ENCODE assay signal across 21 cellular contexts in genomic region chr11:69656536-69657455, GRCh38. TPM values are rescaled to one million over a fixed set of nuclear protein-coding genes. Genes with fewer than 3 reads are reported as not detected.
DNase-seq lines count a peak whose midpoint lies in the region; ATAC-seq and TF ChIP-seq lines count a peak whose summit lies in the region.
"Had no signal": no experiment of that assay in that cellular context is flagged by ENCODE, and none has a peak within 500 bp of the region (broad histone marks: within the 10 kb centered on the region; RNA-seq: fewer than 3 reads in every experiment).

No MANE protein-coding gene starts in this region.

- H3K4me1 Mint-ChIP-seq in endothelial cell (ENCODE audit: unreplicated experiment) (peaks cover 16% of the 10 kb centered on the region), neural progenitor cell (peaks cover 54% of the 10 kb centered on the region), WTC11 (peaks cover 28% of the 10 kb centered on the region)
- H3K4me1 Mint-ChIP-seq: activated CD4-positive, alpha-beta memory T cell treated with anti-CD3 and anti-CD28 coated beads, Interleukin-2, amount 10 ng/mL, durations not matched to agents 7 days and 5 days had no signal

- H3K9me3 ChIP-seq in GM23248 (ENCODE audit: low read depth): no peaks in the 10 kb centered on the region
- H3K9me3 ChIP-seq in neural progenitor cell (ENCODE audit: low read depth): no peaks in the 10 kb centered on the region
- H3K9me3 ChIP-seq: prostate gland, tibial nerve had no signal

- no peak overlapping the region for H3K27ac ChIP-seq in GM23248
- no peak overlapping the region for H3K27ac ChIP-seq in neural progenitor cell
- H3K27ac ChIP-seq: prostate gland had no signal

- peaks cover 26% of the 10 kb centered on the region for H3K36me3 ChIP-seq in GM23248 (ENCODE audit: low read depth)
- H3K36me3 ChIP-seq in neural progenitor cell: no peaks in the 10 kb centered on the region
- H3K36me3 ChIP-seq: prostate gland had no signal

- in situ Hi-C loops in GM23248 (cut with MboI): loop anchor here (5.0 kb wide), 1 partner anchor 549 kb away; no protein-coding TSS in a partner anchor

- no peak for ATAC-seq in WTC11
- ATAC-seq: K562, left lobe of liver had no signal

- H3K4me2 ChIP-seq in GM23248 (ENCODE audit: unreplicated experiment) (no peak overlapping the region), neural progenitor cell (no peak overlapping the region)

- H3K27me3 Mint-ChIP-seq in endothelial cell (ENCODE audit: unreplicated experiment) (peaks cover 6% of the 10 kb centered on the region), neural progenitor cell (ENCODE audit: insufficient read depth, low read depth) (peaks cover 12% of the 10 kb centered on the region), WTC11 (ENCODE audit: low read depth) (no peaks in the 10 kb centered on the region)
- H3K27me3 Mint-ChIP-seq: activated CD4-positive, alpha-beta memory T cell treated with anti-CD3 and anti-CD28 coated beads, Interleukin-2, amount 10 ng/mL, durations not matched to agents 7 days and 5 days had no signal

- H3K79me2 ChIP-seq in GM23248 (ENCODE audit: insufficient read depth) (no peaks in the 10 kb centered on the region; the same call in 1 of the 2 replicates), neural progenitor cell (ENCODE audit: low read depth) (no peaks in the 10 kb centered on the region)

- H3K9me2 ChIP-seq in GM23248 (ENCODE audit: insufficient read depth): no peaks in the 10 kb centered on the region

- H2AFZ ChIP-seq in GM23248 (no peak overlapping the region), neural progenitor cell (replicated peaks) (no peak overlapping the region)

- no peak for TF ChIP-seq CTCF in endothelial cell (IDR thresholded peaks at IDR 0.05; ENCODE audit: unreplicated experiment)
- TF ChIP-seq CTCF in neural progenitor cell (IDR thresholded peaks at IDR 0.05): no peak
- no peak for TF ChIP-seq CTCF in WTC11 (IDR thresholded peaks at IDR 0.05)

- 81% methylated on average over 15 to 20 of the region's 20 CpGs for WGBS in GM23248 (ENCODE audit: low coverage in 1 of 2, low lambda C conversion rate in 2 of 2, missing lambda C conversion rate in 2 of 2), 2 experiments

- peak overlapping the region; percentile 24 for H3K27ac Mint-ChIP-seq in endothelial cell (ENCODE audit: unreplicated experiment)
- H3K27ac Mint-ChIP-seq in neural progenitor cell: peak overlapping the region; percentile 99
- H3K27ac Mint-ChIP-seq in WTC11: no peak overlapping the region
- H3K27ac Mint-ChIP-seq: activated CD4-positive, alpha-beta memory T cell treated with anti-CD3 and anti-CD28 coated beads, Interleukin-2, amount 10 ng/mL, durations not matched to agents 7 days and 5 days had no signal

- H3K9me3 Mint-ChIP-seq in endothelial cell (ENCODE audit: unreplicated experiment) (no peaks in the 10 kb centered on the region), neural progenitor cell (no peaks in the 10 kb centered on the region), WTC11 (no peaks in the 10 kb centered on the region)
- H3K9me3 Mint-ChIP-seq: activated CD4-positive, alpha-beta memory T cell treated with anti-CD3 and anti-CD28 coated beads, Interleukin-2, amount 10 ng/mL, durations not matched to agents 7 days and 5 days had no signal

- peaks cover 49% of the 10 kb centered on the region for H3F3A ChIP-seq in GM23248 (ENCODE audit: insufficient read depth)
- H3F3A ChIP-seq in neural progenitor cell (ENCODE audit: low read depth): peaks cover 42% of the 10 kb centered on the region

- H3K36me3 Mint-ChIP-seq in endothelial cell (ENCODE audit: low read depth, unreplicated experiment): no peaks in the 10 kb centered on the region
- peaks cover 14% of the 10 kb centered on the region for H3K36me3 Mint-ChIP-seq in neural progenitor cell
- H3K36me3 Mint-ChIP-seq in WTC11: peaks cover 14% of the 10 kb centered on the region

- H3K27me3 ChIP-seq in GM23248 (replicated peaks; ENCODE audit: insufficient read depth) (no peaks in the 10 kb centered on the region), neural progenitor cell (no peaks in the 10 kb centered on the region)
- H3K27me3 ChIP-seq: tibial nerve had no signal

- H3K4me3 ChIP-seq in GM23248: no peak overlapping the region
- no peak overlapping the region for H3K4me3 ChIP-seq in neural progenitor cell
- H3K4me3 ChIP-seq: K562, prostate gland, tibial nerve had no signal

- H4K20me1 ChIP-seq in GM23248 (ENCODE audit: insufficient read depth): peaks cover 5% of the 10 kb centered on the region
- peaks cover 14% of the 10 kb centered on the region for H4K20me1 ChIP-seq in neural progenitor cell (ENCODE audit: low read depth)

- H3K4me3 Mint-ChIP-seq in endothelial cell (ENCODE audit: unreplicated experiment) (no peak overlapping the region), neural progenitor cell (peak overlapping the region; percentile 58), WTC11 (no peak overlapping the region)
- H3K4me3 Mint-ChIP-seq: activated CD4-positive, alpha-beta memory T cell treated with anti-CD3 and anti-CD28 coated beads, Interleukin-2, amount 10 ng/mL, durations not matched to agents 7 days and 5 days had no signal

- CTCF ChIA-PET in WTC11 (lab: Charles Lee): interaction anchor here (0.9 to 4.3 kb wide), 6 partner anchors 12 to 555 kb away, joined by 4 to 31 read pairs (median 14); no protein-coding TSS in a partner anchor

- peak; percentile 27 for DNase-seq in GM23248
- DNase-seq in RPMI7951 (ENCODE audit: low read depth): peak; percentile 38
- no peak for DNase-seq in endothelial cell (ENCODE audit: low spot score)
- no peak for DNase-seq in neural progenitor cell (ENCODE audit: low spot score)
- no peak for DNase-seq in WTC11 (ENCODE audit: low spot score)
- no peak for DNase-seq in NCI-H2107 treated with DMSO at 0.1 percent for 48 hours (lab: John Stamatoyannopoulos, UW; ENCODE audit: unreplicated experiment)
- DNase-seq in NCI-H1694 treated with DMSO at 0.1 percent for 48 hours (lab: John Stamatoyannopoulos, UW): no peak
- DNase-seq: activated CD4-positive, alpha-beta memory T cell treated with anti-CD3 and anti-CD28 coated beads, Interleukin-2, amount 10 ng/mL, durations not matched to agents 7 days and 5 days; cerebellar nuclear complex; DMS 273 treated with DMSO at 0.1 percent for 48 hours; GOT3; NCI-H1105; NCI-H82; SW 1271 had no signal

- POLR2A ChIA-PET in WTC11 (lab: Charles Lee): interaction anchor here (1.0 to 2.3 kb wide), 4 partner anchors 12 to 19 kb away, joined by 3 to 9 read pairs (median 6); partner anchors contain the start of gene LTO1

- H3K4me1 ChIP-seq in GM23248 (ENCODE audit: insufficient read depth): no peaks in the 10 kb centered on the region
- peaks cover 23% of the 10 kb centered on the region for H3K4me1 ChIP-seq in neural progenitor cell

- H3K9ac ChIP-seq in GM23248: no peak overlapping the region
- no peak overlapping the region for H3K9ac ChIP-seq in neural progenitor cell

TF ChIP-seq in WTC11, 78 proteins besides CTCF, POLR2A, EP300 and RAD21:
- no peak for TF ChIP-seq SOX15 (CRISPR knock-in tag; IDR thresholded peaks at IDR 0.05)
- TF ChIP-seq, protein P1, sequence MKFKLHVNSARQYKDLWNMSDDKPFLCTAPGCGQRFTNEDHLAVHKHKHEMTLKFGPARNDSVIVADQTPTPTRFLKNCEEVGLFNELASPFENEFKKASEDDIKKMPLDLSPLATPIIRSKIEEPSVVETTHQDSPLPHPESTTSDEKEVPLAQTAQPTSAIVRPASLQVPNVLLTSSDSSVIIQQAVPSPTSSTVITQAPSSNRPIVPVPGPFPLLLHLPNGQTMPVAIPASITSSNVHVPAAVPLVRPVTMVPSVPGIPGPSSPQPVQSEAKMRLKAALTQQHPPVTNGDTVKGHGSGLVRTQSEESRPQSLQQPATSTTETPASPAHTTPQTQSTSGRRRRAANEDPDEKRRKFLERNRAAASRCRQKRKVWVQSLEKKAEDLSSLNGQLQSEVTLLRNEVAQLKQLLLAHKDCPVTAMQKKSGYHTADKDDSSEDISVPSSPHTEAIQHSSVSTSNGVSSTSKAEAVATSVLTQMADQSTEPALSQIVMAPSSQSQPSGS (CRISPR knock-in tag; IDR thresholded peaks at IDR 0.05; ENCODE audit: borderline replicate concordance, low read depth): no peak
- TF ChIP-seq E2F5 (CRISPR knock-in tag; IDR thresholded peaks at IDR 0.05): no peak

RNA-seq across cellular contexts. Expression of gene CCND1, which starts 15.8 kb away (rescaled TPM):
- 684 and 695 TPM in 2 replicates for total RNA-seq in GM23248 (2014; rRNA removed; shearing (Covaris generic))
- 1,097 and 1,184 TPM in 2 replicates for polyA plus RNA-seq in GM23248 (2016; fragmentation: Nextera tagmentation; extraction: Ambion mirVana)
- total RNA-seq in RPMI7951 (2014; rRNA removed; shearing (Covaris generic)): 173 and 194 TPM in 2 replicates
- 55.6 TPM for total RNA-seq in endothelial cell (ENCODE audit: unreplicated experiment)
- total RNA-seq in neural progenitor cell (ENCODE audit: low replicate concordance): 85.0 and 94.0 TPM in 2 replicates
- 212 to 224 TPM (median 224 TPM) in 3 replicates for total RNA-seq in WTC11 (2021)

RNA-seq across cellular contexts. Expression of gene LTO1, which starts 18.4 kb away (rescaled TPM):
- total RNA-seq in GM23248 (2014; rRNA removed; shearing (Covaris generic)): 20.6 and 37.3 TPM in 2 replicates
- polyA plus RNA-seq in GM23248 (2016; fragmentation: Nextera tagmentation; extraction: Ambion mirVana): 25.5 and 26.2 TPM in 2 replicates
- total RNA-seq in RPMI7951 (2014; rRNA removed; shearing (Covaris generic)): 17.4 and 21.4 TPM in 2 replicates
- total RNA-seq in endothelial cell (ENCODE audit: unreplicated experiment) (23.3 TPM), neural progenitor cell (ENCODE audit: low replicate concordance) (11.9 and 21.6 TPM in 2 replicates), WTC11 (2021) (20.5 to 27.5 TPM (median 20.6 TPM) in 3 replicates)

RNA-seq across cellular contexts. Expression of gene FGF19, which starts 47.0 kb away (rescaled TPM):
- not detected in 2 replicates for total RNA-seq in GM23248 (2014; rRNA removed; shearing (Covaris generic))
- not detected in 2 replicates for polyA plus RNA-seq in GM23248 (2016; fragmentation: Nextera tagmentation; extraction: Ambion mirVana)
- not detected in 2 replicates for total RNA-seq in RPMI7951 (2014; rRNA removed; shearing (Covaris generic))
- not detected for total RNA-seq in endothelial cell (ENCODE audit: unreplicated experiment)
- 0.09 TPM in 1 of 2 replicates, not detected in the other for total RNA-seq in neural progenitor cell (ENCODE audit: low replicate concordance)
- 17.6 to 19.3 TPM (median 18.6 TPM) in 3 replicates for total RNA-seq in WTC11 (2021)
- total RNA-seq: activated CD4-positive, alpha-beta memory T cell treated with anti-CD3 and anti-CD28 coated beads, Interleukin-2, amount 10 ng/mL, durations not matched to agents 7 days and 5 days; fibroblast of villous mesenchyme; prostate gland; tibial nerve had no signal
- polyA plus RNA-seq: adipose tissue, BJ, K562 had no signal

Comparison
In these comparisons a context has a peak if more than half of its experiments do, and no peak if none do; other contexts are left out.
1. DNase-seq: peak in GM23248 (single experiment) and RPMI7951 (single experiment); none in endothelial cell (single experiment), neural progenitor cell (single experiment), WTC11 (single experiment), NCI-H2107 treated with DMSO at 0.1 percent for 48 hours (single experiment) and NCI-H1694 treated with DMSO at 0.1 percent for 48 hours (single experiment).
2. RNA of gene FGF19, which starts 47.0 kb away (total RNA-seq): 17.6 to 19.3 TPM in WTC11; not detected in endothelial cell (single experiment), not detected in GM23248, not detected in RPMI7951 and 0.09 TPM in neural progenitor cell; every median in the first group is over 10 times any median in the second.